1 cellular context compared by ENCODE assay signal in the genomic region with DNA sequence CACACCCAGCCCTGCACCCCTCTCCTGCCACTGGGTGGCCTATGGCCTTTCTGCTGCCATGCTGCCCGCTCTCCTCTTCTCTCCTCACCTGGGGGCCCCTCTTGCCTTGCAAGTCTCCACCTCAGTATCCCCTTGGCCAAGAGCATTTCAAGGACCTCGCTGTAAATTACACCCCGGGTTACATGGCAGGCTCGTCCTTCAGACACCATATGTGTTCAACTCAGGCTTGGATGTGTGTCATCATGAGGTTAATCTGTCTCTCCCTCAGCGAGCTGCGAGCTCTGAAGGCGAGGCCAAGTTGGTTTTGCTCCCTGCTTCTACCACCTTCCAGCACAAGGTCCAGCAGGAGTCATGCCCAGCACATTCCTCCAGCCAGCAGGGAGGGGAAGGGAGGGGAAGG.
TF ChIP-seq lines count a peak whose summit lies in the region.

No MANE protein-coding gene starts in this region.

TF ChIP-seq in H1, 55 proteins besides CTCF, POLR2A, EP300 and RAD21:
- TF ChIP-seq GTF2F1 (IDR thresholded peaks at IDR 0.05; ENCODE audit: borderline replicate concordance, low read depth, low read length): no peak
- no peak for TF ChIP-seq SP2 (IDR thresholded peaks at IDR 0.05; ENCODE audit: low read length)
- TF ChIP-seq CREB1 (IDR thresholded peaks at IDR 0.05): no peak
- TF ChIP-seq, protein P1, sequence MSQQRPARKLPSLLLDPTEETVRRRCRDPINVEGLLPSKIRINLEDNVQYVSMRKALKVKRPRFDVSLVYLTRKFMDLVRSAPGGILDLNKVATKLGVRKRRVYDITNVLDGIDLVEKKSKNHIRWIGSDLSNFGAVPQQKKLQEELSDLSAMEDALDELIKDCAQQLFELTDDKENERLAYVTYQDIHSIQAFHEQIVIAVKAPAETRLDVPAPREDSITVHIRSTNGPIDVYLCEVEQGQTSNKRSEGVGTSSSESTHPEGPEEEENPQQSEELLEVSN (IDR thresholded peaks at IDR 0.05): no peak
- TF ChIP-seq SIRT6 (IDR thresholded peaks at IDR 0.05; ENCODE audit: low read length): no peak
- TF ChIP-seq MAFK (IDR thresholded peaks at IDR 0.05; ENCODE audit: low read depth, low read length): no peak
- TF ChIP-seq RFX5 (IDR thresholded peaks at IDR 0.05; ENCODE audit: borderline replicate concordance, low read depth, low read length): no peak
- TF ChIP-seq TEAD4 (IDR thresholded peaks at IDR 0.05; ENCODE audit: low read depth, low read length): no peak
- TF ChIP-seq BACH1 (IDR thresholded peaks at IDR 0.05; ENCODE audit: low read length): no peak
- TF ChIP-seq POU5F1 (IDR thresholded peaks at IDR 0.05; ENCODE audit: low read depth, low read length): no peak
